12 cellular contexts compared by ENCODE assay signal in the genomic region with DNA sequence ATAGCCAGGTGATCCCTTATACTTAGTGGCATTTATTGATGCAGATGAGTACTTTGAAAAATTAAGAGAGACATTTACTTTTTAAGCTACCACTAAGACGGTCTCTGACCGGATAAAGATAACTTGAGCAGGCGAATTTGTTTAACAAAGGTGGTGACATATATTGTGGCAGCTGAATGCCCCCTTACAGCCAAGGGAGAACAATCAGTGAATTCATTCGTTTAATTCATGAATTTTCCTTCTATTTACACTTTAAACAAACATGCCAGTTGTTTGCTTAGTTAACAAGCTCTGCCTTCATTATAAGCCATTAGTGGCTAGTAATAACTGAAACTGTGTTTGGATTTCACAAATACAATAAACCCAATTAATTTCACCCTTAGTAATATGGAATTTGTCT.
DNase-seq lines count a peak whose midpoint lies in the region; ATAC-seq, FAIRE-seq and TF ChIP-seq lines count a peak whose summit lies in the region.
"Had no signal": no experiment of that assay in that cellular context is flagged by ENCODE, and none has a peak within 500 bp of the region (broad histone marks: within the 10 kb centered on the region; RNA-seq: fewer than 3 reads in every experiment).

No MANE protein-coding gene starts in this region.

- no peak for TF ChIP-seq POLR2A in HepG2 (IDR thresholded peaks at IDR 0.05; ENCODE audit: insufficient read depth in 1 of 2, low read depth in 2 of 2, low read length in 2 of 2)
- no peak for TF ChIP-seq POLR2A in right lobe of liver (IDR thresholded peaks at IDR 0.05)

- H3K36me3 ChIP-seq in HepG2 (replicated peaks in 1 of 2; ENCODE audit: control insufficient read depth in 1 of 2, insufficient read depth in 2 of 2, low read length in 2 of 2) (no peaks in the 10 kb centered on the region), right lobe of liver (no peaks in the 10 kb centered on the region)

- H3K27me3 ChIP-seq in HepG2 (ENCODE audit: control insufficient read depth in 1 of 2, insufficient read depth in 2 of 2, low read length in 2 of 2) (no peaks in the 10 kb centered on the region), right lobe of liver (no peaks in the 10 kb centered on the region)

- intact Hi-C loops in HepG2 (cut with micrococcal nuclease; ENCODE audit: unreplicated experiment) (no loop called here), right lobe of liver (cut with DNase I) (no loop called here)

- ATAC-seq in HepG2 (no peak), right lobe of liver (no peak), HG03457 (IDR thresholded peaks at IDR 0.05; ENCODE audit: unreplicated experiment) (no peak)

- WGBS in HepG2 (ENCODE audit: low lambda C conversion rate): 64% methylated on average over 4 of the region's 4 CpGs
- 63% methylated on average over 4 of the region's 4 CpGs for WGBS in right lobe of liver (ENCODE audit: insufficient coverage, low coverage, low lambda C conversion rate, missing lambda C conversion rate)

- H3K79me2 ChIP-seq in HepG2 (ENCODE audit: insufficient read depth, low read length): no peaks in the 10 kb centered on the region

- no peak overlapping the region for H2AFZ ChIP-seq in HepG2 (ENCODE audit: low read length)

- H3K9ac ChIP-seq in HepG2 (ENCODE audit: insufficient read depth, low read depth, low read length): no peak overlapping the region

- TF ChIP-seq RAD21 in HepG2 (CRISPR knock-in tag; IDR thresholded peaks at IDR 0.05): no peak

- POLR2A ChIA-PET in HepG2 (lab: Yijun Ruan, JAX): interaction anchor here (1.9 kb wide), 1 partner anchor 78 kb away, joined by 5 read pairs; no protein-coding TSS in a partner anchor

- H3K4me1 ChIP-seq in HepG2 (ENCODE audit: insufficient read depth, low read length): peaks cover 71% of the 10 kb centered on the region
- H3K4me1 ChIP-seq in right lobe of liver: peaks cover 0 to 13% (median 4%) of the 10 kb centered on the region in 4 donors

- H3K9me3 ChIP-seq in HepG2 (ENCODE audit: low read length) (no peaks in the 10 kb centered on the region), right lobe of liver (no peaks in the 10 kb centered on the region)

- H3K4me3 ChIP-seq in HepG2 (replicated peaks in 1 of 3; ENCODE audit: insufficient read depth in 1 of 3, low read depth in 2 of 3, low read length in 3 of 3): no peak overlapping the region
- H3K4me3 ChIP-seq in right lobe of liver: no peak overlapping the region

- no peak for TF ChIP-seq CTCF in HepG2 (CRISPR knock-in tag; IDR thresholded peaks at IDR 0.05)
- TF ChIP-seq CTCF in right lobe of liver (IDR thresholded peaks at IDR 0.05): no peak

- no peaks in the 10 kb centered on the region for H4K20me1 ChIP-seq in HepG2 (ENCODE audit: insufficient read depth, low read length)

- H3K27ac ChIP-seq in HepG2 (ENCODE audit: extremely low read length, insufficient read depth, low read length) (no peak overlapping the region), right lobe of liver (no peak overlapping the region), caudate nucleus (ENCODE audit: low read depth, low read length) (peak overlapping the region; percentile 90)

- no TSS peak for BruUV-seq in HepG2 (replicated peaks; lab: Mats Ljungman, UMichigan)

- no peak for FAIRE-seq in HepG2 (lab: Jason Lieb, UNC)
- FAIRE-seq: GM18507, TTC549 had no signal

- no peak overlapping the region; the same call in 1 of the 2 replicates for H3K4me2 ChIP-seq in HepG2 (ENCODE audit: low read depth, low read length)

- in situ Hi-C loops in HepG2 (cut with HindIII; ENCODE audit: extremely low pct_ligation_motif_present, low pct_unique_long_range_greater_than_20kb) (loop anchor here (10.0 kb wide), 1 partner anchor 129 kb away; no protein-coding TSS in a partner anchor), G401 (cut with HindIII; ENCODE audit: low sequenced_read_pairs) (no loop called here)

- no peak for TF ChIP-seq EP300 in HepG2 (IDR thresholded peaks at IDR 0.05; ENCODE audit: low read depth in 2 of 2, low read length in 2 of 2)
- no peak for TF ChIP-seq EP300 in HepG2 (CRISPR knock-in tag; IDR thresholded peaks at IDR 0.05; ENCODE audit: borderline replicate concordance)

- peak; percentile 33 for DNase-seq in HepG2 (ENCODE audit: low spot score)
- DNase-seq in right lobe of liver: no peak
- peak in 1 of 61 donors; percentile 35 for DNase-seq in caudate nucleus (lab: John Stamatoyannopoulos, UW)
- peak; percentile 67 for DNase-seq in midbrain (lab: John Stamatoyannopoulos, UW)
- no peak for DNase-seq in NOMO-1 treated with DMSO at 0.1 percent for 48 hours (lab: John Stamatoyannopoulos, UW; ENCODE audit: unreplicated experiment)
- DNase-seq in NCI-H2171 treated with DMSO at 0.1 percent for 48 hours (lab: John Stamatoyannopoulos, UW): no peak
- DNase-seq in G401 (ENCODE audit: low spot score): no peak
- DNase-seq: RPMI8226; stimulated activated naive CD4-positive, alpha-beta T cell had no signal

- CTCF ChIA-PET in HepG2 (lab: Yijun Ruan, JAX; ENCODE audit: low intra/inter-chr PET ratio, low total read pairs): no interaction called here

TF ChIP-seq in HepG2, 621 proteins besides CTCF, POLR2A, EP300 and RAD21:
- TF ChIP-seq SOX5 (CRISPR knock-in tag; IDR thresholded peaks at IDR 0.05; ENCODE audit: borderline replicate concordance): peak; percentile 25; the same call in 1 of the 2 replicates
- no peak for TF ChIP-seq FOXM1 (CRISPR knock-in tag; IDR thresholded peaks at IDR 0.05)
- TF ChIP-seq FOXA3 (CRISPR knock-in tag; IDR thresholded peaks at IDR 0.05): peak; percentile 49; the same call in 1 of the 2 replicates
- no peak for TF ChIP-seq SOX13 (IDR thresholded peaks at IDR 0.05)
- TF ChIP-seq SOX13 (CRISPR knock-in tag; conservative IDR thresholded peaks at IDR 0.05 in 1 of 2, IDR thresholded peaks at IDR 0.05 in 1 of 2): peak in 1 of 2 experiments; percentile 66; a peak in 1 of 4 replicates

Comparison
In these comparisons a context has a peak if more than half of its experiments do, and no peak if none do; other contexts are left out.
1. DNase-seq: peak in HepG2 (single experiment) and midbrain (single experiment); none in right lobe of liver (0 of 3), NOMO-1 treated with DMSO at 0.1 percent for 48 hours (single experiment), NCI-H2171 treated with DMSO at 0.1 percent for 48 hours (single experiment) and G401 (single experiment).